Comparison of ENCODE assay signal across 36 cellular contexts in the genomic region with DNA sequence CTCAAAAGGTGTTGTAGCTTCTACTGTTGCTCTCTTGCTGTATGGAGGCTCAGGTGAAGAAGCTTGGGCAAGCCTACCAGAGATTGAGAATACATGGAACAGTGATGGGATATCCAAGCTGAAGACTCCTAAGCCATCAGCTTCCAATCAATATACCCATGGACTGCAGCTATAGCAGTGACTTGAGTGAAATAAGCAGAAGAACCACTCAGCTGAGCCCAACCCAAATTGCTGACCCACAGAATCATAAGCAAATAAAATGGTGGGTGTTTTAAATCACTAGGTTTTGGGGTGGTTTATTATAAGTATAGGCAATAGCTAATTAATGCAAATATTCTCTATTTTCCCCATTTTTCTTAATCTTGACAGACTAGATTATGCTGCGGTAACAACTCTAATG.
"Had no signal": no experiment of that assay in that cellular context is flagged by ENCODE, and none has a peak within 500 bp of the region (broad histone marks: within the 10 kb centered on the region; RNA-seq: fewer than 3 reads in every experiment).

No MANE protein-coding gene starts in this region.

- H3K9me3 ChIP-seq: MG63 had no signal

- H3K4me3 ChIP-seq: MG63 had no signal

- DNase-seq: Karpas-422, Kasumi-1, MG63, MM.1S, MV-4-11, NCI-H1048, NCI-H1092, NCI-H1092 treated with DMSO at 0.1 percent for 48 hours, NCI-H1105, NCI-H1105 treated with DMSO at 0.1 percent for 48 hours, NCI-H1417, NCI-H1417 treated with DMSO at 0.1 percent for 48 hours, NCI-H1436, NCI-H1436 treated with DMSO at 0.1 percent for 48 hours, NCI-H146, NCI-H1694, NCI-H1694 treated with DMSO at 0.1 percent for 48 hours, NCI-H187, NCI-H187 treated with DMSO at 0.1 percent for 48 hours, NCI-H1930, NCI-H2029, NCI-H2029 treated with DMSO at 0.1 percent for 48 hours, NCI-H2081, NCI-H2081 treated with DMSO at 0.1 percent for 48 hours, NCI-H2107, NCI-H2171, NCI-H2171 treated with DMSO at 0.1 percent for 48 hours, NCI-H2227 treated with DMSO at 0.1 percent for 48 hours, NCI-H226, NCI-H345, NCI-H446, NCI-H446 treated with DMSO at 0.1 percent for 48 hours, NCI-H510A, NCI-H510A treated with DMSO at 0.1 percent for 48 hours, NCI-H524, NCI-H524 treated with DMSO at 0.1 percent for 48 hours had no signal

- H3K36me3 ChIP-seq: MG63 had no signal
